8 cellular contexts compared by ENCODE assay signal in genomic region chr1:210239295-210240155, GRCh38. TPM values are rescaled to one million over a fixed set of nuclear protein-coding genes. Genes with fewer than 3 reads are reported as not detected.
A peak's percentile ranks its signal among the peaks of the same experiment; 100 is the strongest.
DNase-seq lines count a peak whose midpoint lies in the region; ATAC-seq and TF ChIP-seq lines count a peak whose summit lies in the region.

No MANE protein-coding gene starts in this region.

- H3K4me3 ChIP-seq in LNCaP clone FGC (ENCODE audit: low read depth, low read length) (no peak overlapping the region), mesendoderm (ENCODE audit: low read length) (no peak overlapping the region)

- H3K79me1 ChIP-seq in mesendoderm (ENCODE audit: low read length): no peaks in the 10 kb centered on the region

- H3K4me3 Mint-ChIP-seq in chondrocyte (ENCODE audit: unreplicated experiment): peak overlapping the region; percentile 61
- no peak overlapping the region for H3K4me3 Mint-ChIP-seq in effector memory CD8-positive, alpha-beta T cell
- no peak overlapping the region for H3K4me3 Mint-ChIP-seq in activated naive CD4-positive, alpha-beta T cell treated with anti-CD3 and anti-CD28 coated beads for 36 hours

- H3K56ac ChIP-seq in mesendoderm (ENCODE audit: low read length): no peak overlapping the region

- TF ChIP-seq CTCF in LNCaP clone FGC (IDR thresholded peaks at IDR 0.05; ENCODE audit: control insufficient read depth, extremely low read depth, insufficient read depth) (peak; percentile 37), chondrocyte (IDR thresholded peaks at IDR 0.05) (peak; percentile 81)

- no peaks in the 10 kb centered on the region for H3K9me3 Mint-ChIP-seq in chondrocyte (ENCODE audit: low read depth)
- no peaks in the 10 kb centered on the region for H3K9me3 Mint-ChIP-seq in effector memory CD8-positive, alpha-beta T cell
- H3K9me3 Mint-ChIP-seq in activated naive CD4-positive, alpha-beta T cell treated with anti-CD3 and anti-CD28 coated beads for 36 hours: no peaks in the 10 kb centered on the region

- H3K27ac ChIP-seq in mesendoderm (ENCODE audit: low read depth, low read length): no peak overlapping the region

- no peaks in the 10 kb centered on the region for H3K36me3 ChIP-seq in mesendoderm (ENCODE audit: control insufficient read depth, insufficient read depth, low read length)

- peaks cover 11% of the 10 kb centered on the region for H3K36me3 Mint-ChIP-seq in chondrocyte (ENCODE audit: low read depth)
- H3K36me3 Mint-ChIP-seq in effector memory CD8-positive, alpha-beta T cell (ENCODE audit: insufficient read depth): peaks cover 4% of the 10 kb centered on the region
- H3K36me3 Mint-ChIP-seq in activated naive CD4-positive, alpha-beta T cell treated with anti-CD3 and anti-CD28 coated beads for 36 hours (ENCODE audit: low read depth): no peaks in the 10 kb centered on the region

- no peak overlapping the region for H2BK5ac ChIP-seq in mesendoderm (ENCODE audit: low read length)

- no peak overlapping the region for H2AK5ac ChIP-seq in mesendoderm (ENCODE audit: low read length)

- H3K79me2 ChIP-seq in mesendoderm (ENCODE audit: control insufficient read depth, insufficient read depth, low read length): no peaks in the 10 kb centered on the region

- H4K8ac ChIP-seq in mesendoderm (ENCODE audit: low read depth, low read length): no peak overlapping the region

- no peak overlapping the region for H3K23ac ChIP-seq in mesendoderm (ENCODE audit: low read length)

- no peak overlapping the region for H3K18ac ChIP-seq in mesendoderm (ENCODE audit: low read length)

- no peaks in the 10 kb centered on the region for H3K27me3 Mint-ChIP-seq in chondrocyte (ENCODE audit: low read depth)
- H3K27me3 Mint-ChIP-seq in effector memory CD8-positive, alpha-beta T cell: peaks cover 80 to 83% of the 10 kb centered on the region in 2 donors
- peaks cover 61% of the 10 kb centered on the region for H3K27me3 Mint-ChIP-seq in activated naive CD4-positive, alpha-beta T cell treated with anti-CD3 and anti-CD28 coated beads for 36 hours (ENCODE audit: low read depth)

- H2BK120ac ChIP-seq in mesendoderm (ENCODE audit: low read depth, low read length): no peak overlapping the region

- H2BK15ac ChIP-seq in mesendoderm (replicated peaks; ENCODE audit: low read depth): no peak overlapping the region

- no peaks in the 10 kb centered on the region for H3K27me3 ChIP-seq in mesendoderm (ENCODE audit: insufficient read depth, low read length, poor library complexity)

- H3K4me1 ChIP-seq in mesendoderm (ENCODE audit: control insufficient read depth, low read depth, low read length): peaks cover 2% of the 10 kb centered on the region

- H3K4ac ChIP-seq in mesendoderm (ENCODE audit: low read depth, low read length): no peak overlapping the region

- H3K9ac ChIP-seq in mesendoderm (ENCODE audit: low read length): no peak overlapping the region

- no peak for ATAC-seq in GM18520 (IDR thresholded peaks at IDR 0.05; ENCODE audit: unreplicated experiment)
- no peak for ATAC-seq in HG02970 (IDR thresholded peaks at IDR 0.05; ENCODE audit: low FRiP score, unreplicated experiment)
- no peak for ATAC-seq in effector memory CD8-positive, alpha-beta T cell (replicated peaks)

- no peak overlapping the region for H4K5ac ChIP-seq in mesendoderm (ENCODE audit: low read length)

- peak; percentile 72 for DNase-seq in AG20443 (ENCODE audit: low spot score)
- DNase-seq in LNCaP clone FGC (ENCODE audit: low read depth): no peak
- no peak for DNase-seq in chondrocyte (ENCODE audit: low spot score)
- peak; percentile 69 for DNase-seq in mesendoderm
- no peak for DNase-seq in effector memory CD8-positive, alpha-beta T cell
- no peak for DNase-seq in activated naive CD4-positive, alpha-beta T cell treated with anti-CD3 and anti-CD28 coated beads for 36 hours

- intact Hi-C loops in activated naive CD4-positive, alpha-beta T cell treated with anti-CD3 and anti-CD28 coated beads for 36 hours (cut with micrococcal nuclease): no loop called here

- WGBS in mesendoderm (ENCODE audit: extremely low coverage, insufficient coverage, low lambda C conversion rate): no CpG with 5 or more reads among the region's 7 CpGs

- H3K27ac Mint-ChIP-seq in chondrocyte (ENCODE audit: unreplicated experiment): peak overlapping the region; percentile 86
- no peak overlapping the region for H3K27ac Mint-ChIP-seq in effector memory CD8-positive, alpha-beta T cell
- H3K27ac Mint-ChIP-seq in activated naive CD4-positive, alpha-beta T cell treated with anti-CD3 and anti-CD28 coated beads for 36 hours: no peak overlapping the region

- CTCF ChIA-PET in activated naive CD4-positive, alpha-beta T cell treated with anti-CD3 and anti-CD28 coated beads for 36 hours (lab: Charles Lee): no interaction called here

- no peak overlapping the region for H3K4me2 ChIP-seq in mesendoderm (ENCODE audit: low read length)

- H3K4me1 Mint-ChIP-seq in chondrocyte (ENCODE audit: low read depth): peaks cover 87% of the 10 kb centered on the region
- peaks cover under 1 to 5% of the 10 kb centered on the region in 2 donors for H3K4me1 Mint-ChIP-seq in effector memory CD8-positive, alpha-beta T cell (ENCODE audit: low read depth in 2 of 2)
- no peaks in the 10 kb centered on the region for H3K4me1 Mint-ChIP-seq in activated naive CD4-positive, alpha-beta T cell treated with anti-CD3 and anti-CD28 coated beads for 36 hours (ENCODE audit: low read depth)

RNA-seq across cellular contexts. Expression of gene SERTAD4, which starts 6.9 kb away (rescaled TPM):
- total RNA-seq in chondrocyte: 39.1 to 71.7 TPM (median 43.5 TPM) in 3 replicates
- polyA plus RNA-seq in mesendoderm (2013, experiment 1 of 2): 24.6 TPM
- 23.7 TPM for polyA plus RNA-seq in mesendoderm (2013, experiment 2 of 2)
- total RNA-seq in activated naive CD4-positive, alpha-beta T cell treated with anti-CD3 and anti-CD28 coated beads for 36 hours: not detected

Comparison
In these comparisons a context has a peak if more than half of its experiments do, and no peak if none do; other contexts are left out.
1. DNase-seq: peak in AG20443 (single experiment) and mesendoderm (single experiment); none in LNCaP clone FGC (single experiment), chondrocyte (single experiment), effector memory CD8-positive, alpha-beta T cell (0 of 3) and activated naive CD4-positive, alpha-beta T cell treated with anti-CD3 and anti-CD28 coated beads for 36 hours (single experiment).
2. RNA of gene SERTAD4, which starts 6.9 kb away (total RNA-seq): 39.1 to 71.7 TPM in chondrocyte; not detected in activated naive CD4-positive, alpha-beta T cell treated with anti-CD3 and anti-CD28 coated beads for 36 hours; every median in the first group is over 10 times any median in the second.